ENCODE assay signal across 1 cellular context in genomic region chr5:6632931-6633468, GRCh38.
TF ChIP-seq lines count a peak whose summit lies in the region.

Gene NSUN2, minus strand, starts transcription at chr5:6633044. Its CDS starts 65 bp downstream, at chr5:6632979.
A gene with protein sequence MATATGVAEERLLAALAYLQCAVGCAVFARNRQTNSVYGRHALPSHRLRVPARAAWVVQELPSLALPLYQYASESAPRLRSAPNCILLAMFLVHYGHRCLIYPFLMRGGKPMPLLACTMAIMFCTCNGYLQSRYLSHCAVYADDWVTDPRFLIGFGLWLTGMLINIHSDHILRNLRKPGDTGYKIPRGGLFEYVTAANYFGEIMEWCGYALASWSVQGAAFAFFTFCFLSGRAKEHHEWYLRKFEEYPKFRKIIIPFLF (plus strand): TSS chr5:6633440. CDS start chr5:6633577, 137 bp downstream.

TF ChIP-seq in K562, 482 proteins besides CTCF, POLR2A, EP300 and RAD21 (continued from another document):
- TF ChIP-seq ZNF274 (IDR thresholded peaks at IDR 0.05; ENCODE audit: borderline replicate concordance, low read depth, low read length) (no peak), ZNF140 (CRISPR knock-in tag; IDR thresholded peaks at IDR 0.05) (no peak), STAT6 (CRISPR knock-in tag; IDR thresholded peaks at IDR 0.05) (peak; percentile 5; the same call in 1 of the 2 replicates), CBFB (CRISPR knock-in tag; IDR thresholded peaks at IDR 0.05) (no peak), CC2D1A (IDR thresholded peaks at IDR 0.05) (no peak), NR2C2 (CRISPR knock-in tag; IDR thresholded peaks at IDR 0.05) (no peak), NR2C2 (tag; IDR thresholded peaks at IDR 0.05) (peak; percentile 77), RBFOX2 (IDR thresholded peaks at IDR 0.05; ENCODE audit: low read depth, low read length) (peak; percentile 99), ZNF707 (CRISPR knock-in tag; conservative IDR thresholded peaks at IDR 0.05) (no peak), AFF1 (IDR thresholded peaks at IDR 0.05; ENCODE audit: low read depth in 1 of 2, partially characterized antibody in 2 of 2) (no peak), TAL1 (IDR thresholded peaks at IDR 0.05) (peak; percentile 36; the same call in 1 of the 2 replicates), ZNF175 (CRISPR knock-in tag; IDR thresholded peaks at IDR 0.05; ENCODE audit: low read depth) (no peak), HNRNPK (IDR thresholded peaks at IDR 0.05; ENCODE audit: low read depth, low read length, poor library complexity, severe bottlenecking) (no peak), NR2C1 (IDR thresholded peaks at IDR 0.05) (no peak), NR2C1 (tag; IDR thresholded peaks at IDR 0.05) (0 out of 2 replicates have a peak, but pooled peaks have one; percentile 30)
- TF ChIP-seq, protein P1, sequence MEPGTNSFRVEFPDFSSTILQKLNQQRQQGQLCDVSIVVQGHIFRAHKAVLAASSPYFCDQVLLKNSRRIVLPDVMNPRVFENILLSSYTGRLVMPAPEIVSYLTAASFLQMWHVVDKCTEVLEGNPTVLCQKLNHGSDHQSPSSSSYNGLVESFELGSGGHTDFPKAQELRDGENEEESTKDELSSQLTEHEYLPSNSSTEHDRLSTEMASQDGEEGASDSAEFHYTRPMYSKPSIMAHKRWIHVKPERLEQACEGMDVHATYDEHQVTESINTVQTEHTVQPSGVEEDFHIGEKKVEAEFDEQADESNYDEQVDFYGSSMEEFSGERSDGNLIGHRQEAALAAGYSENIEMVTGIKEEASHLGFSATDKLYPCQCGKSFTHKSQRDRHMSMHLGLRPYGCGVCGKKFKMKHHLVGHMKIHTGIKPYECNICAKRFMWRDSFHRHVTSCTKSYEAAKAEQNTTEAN (CRISPR knock-in tag; IDR thresholded peaks at IDR 0.05), result no peak
TF ChIP-seq in K562: peak in this region for 121.
